ENCODE assay signal across 26 cellular contexts in the genomic region with DNA sequence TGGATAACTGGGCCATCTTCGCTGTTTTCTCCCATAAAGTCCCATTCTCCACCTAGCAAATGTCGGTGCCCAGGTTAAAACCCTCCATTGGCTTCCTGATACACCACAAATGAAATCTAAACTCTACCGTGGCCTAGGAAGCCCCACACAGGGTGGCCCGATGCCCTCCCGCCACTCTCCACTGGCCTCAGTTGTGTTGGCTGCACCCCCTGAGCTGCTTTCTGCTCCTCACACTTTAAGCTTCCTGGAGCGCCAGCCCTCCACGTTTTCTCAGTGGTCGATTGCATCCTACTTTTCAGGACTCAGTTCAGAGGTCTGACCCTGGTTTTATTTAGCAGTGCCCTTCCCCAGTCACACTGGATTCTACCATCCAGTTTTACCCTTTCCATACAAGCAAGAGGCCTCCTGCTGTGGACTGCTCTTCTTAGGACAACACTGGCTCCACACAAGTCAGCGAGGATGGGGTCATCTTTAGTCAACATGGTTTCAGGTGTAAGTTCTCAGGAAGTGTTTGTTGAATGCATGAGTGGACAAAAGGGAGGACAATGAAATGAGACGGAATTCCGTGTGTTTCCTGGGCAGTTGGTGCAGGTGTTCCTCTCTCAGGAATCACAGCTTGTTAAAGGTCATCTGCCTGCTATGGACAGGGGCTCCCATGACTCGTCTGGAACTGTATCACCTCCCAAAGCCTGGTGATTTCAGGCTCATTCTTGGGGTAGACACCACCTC.
DNase-seq lines count a peak whose midpoint lies in the region; ATAC-seq and TF ChIP-seq lines count a peak whose summit lies in the region.
"Had no signal": no experiment of that assay in that cellular context is flagged by ENCODE, and none has a peak within 500 bp of the region (broad histone marks: within the 10 kb centered on the region; RNA-seq: fewer than 3 reads in every experiment).

No MANE protein-coding gene starts in this region.

- H3K79me2 ChIP-seq in neural progenitor cell (ENCODE audit: low read depth) (no peaks in the 10 kb centered on the region), GM23248 (ENCODE audit: insufficient read depth) (no peaks in the 10 kb centered on the region)

- no peaks in the 10 kb centered on the region for H3K36me3 ChIP-seq in CD8-positive, alpha-beta memory T cell (ENCODE audit: insufficient read depth, low read length)
- H3K36me3 ChIP-seq in neural progenitor cell (peaks cover 11% of the 10 kb centered on the region), GM23248 (ENCODE audit: low read depth) (peaks cover 13% of the 10 kb centered on the region)

- no peak overlapping the region for H3K4me3 Mint-ChIP-seq in activated CD8-positive, alpha-beta memory T cell treated with anti-CD3 and anti-CD28 coated beads, Interleukin-2, amount 10 ng/mL, durations not matched to agents 7 days and 5 days
- no peak overlapping the region for H3K4me3 Mint-ChIP-seq in CD8-positive, alpha-beta memory T cell
- H3K4me3 Mint-ChIP-seq in activated T-helper 17 cell treated with anti-CD3 and anti-CD28 coated beads, Interleukin-2, amount 50 U/mL, for 72 hours = no peak overlapping the region
- H3K4me3 Mint-ChIP-seq in neural progenitor cell = no peak overlapping the region
- H3K4me3 Mint-ChIP-seq: IgD-negative memory B cell had no signal

- DNase-seq in activated CD8-positive, alpha-beta memory T cell treated with anti-CD3 and anti-CD28 coated beads, Interleukin-2, amount 10 ng/mL, durations not matched to agents 7 days and 5 days = peak; percentile 34
- DNase-seq in activated CD8-positive, alpha-beta memory T cell treated with anti-CD3 and anti-CD28 coated beads, Interleukin-2, amount 50 U/mL, for 4 hours = no peak
- DNase-seq in CD8-positive, alpha-beta memory T cell = no peak
- no peak for DNase-seq in neural progenitor cell (ENCODE audit: low spot score)
- DNase-seq in GM23248 = no peak
- DNase-seq in A172 (ENCODE audit: low spot score) = no peak
- DNase-seq in GM10248 (ENCODE audit: extremely low spot score) = no peak
- DNase-seq: activated CD4-positive, alpha-beta T cell treated with anti-CD3 and anti-CD28 coated beads, Interleukin-2, amount 50 U/mL, for 48 hours; activated T-cell treated with anti-CD3 and anti-CD28 coated beads for 4 hours; anterior cingulate cortex; BE2C; DMS79; GDM1; left colon; mesenchymal stem cell; NCI-H1092; NCI-H187 treated with DMSO at 0.1 percent for 48 hours; NCI-H524 treated with DMSO at 0.1 percent for 48 hours; NK-92 treated with Interleukin-12 subunit alpha and Interleukin-12 subunit beta, amount 100 ng/mL, for 24 hours; occipital lobe; PC-3; SHP77; transverse colon had no signal

- H3K4me1 Mint-ChIP-seq in activated CD8-positive, alpha-beta memory T cell treated with anti-CD3 and anti-CD28 coated beads, Interleukin-2, amount 10 ng/mL, durations not matched to agents 7 days and 5 days = peaks cover 6% of the 10 kb centered on the region
- peaks cover 3 to 7% (median 6%) of the 10 kb centered on the region in 3 donors for H3K4me1 Mint-ChIP-seq in CD8-positive, alpha-beta memory T cell
- no peaks in the 10 kb centered on the region for H3K4me1 Mint-ChIP-seq in activated T-helper 17 cell treated with anti-CD3 and anti-CD28 coated beads, Interleukin-2, amount 50 U/mL, for 72 hours
- peaks cover 16% of the 10 kb centered on the region for H3K4me1 Mint-ChIP-seq in neural progenitor cell

- H3K4me2 ChIP-seq in neural progenitor cell (no peak overlapping the region), GM23248 (ENCODE audit: unreplicated experiment) (no peak overlapping the region)

- no peak overlapping the region for H3K27ac ChIP-seq in CD8-positive, alpha-beta memory T cell (ENCODE audit: low read depth, low read length)
- H3K27ac ChIP-seq in neural progenitor cell (no peak overlapping the region), GM23248 (no peak overlapping the region)
- H3K27ac ChIP-seq: transverse colon, VCaP had no signal

- peaks cover 11% of the 10 kb centered on the region for H3K36me3 Mint-ChIP-seq in activated CD8-positive, alpha-beta memory T cell treated with anti-CD3 and anti-CD28 coated beads, Interleukin-2, amount 10 ng/mL, durations not matched to agents 7 days and 5 days
- peaks cover 0 to 45% (median 6%) of the 10 kb centered on the region in 3 donors for H3K36me3 Mint-ChIP-seq in CD8-positive, alpha-beta memory T cell
- H3K36me3 Mint-ChIP-seq in activated T-helper 17 cell treated with anti-CD3 and anti-CD28 coated beads, Interleukin-2, amount 50 U/mL, for 72 hours (ENCODE audit: low read depth) = peaks cover 42% of the 10 kb centered on the region
- H3K36me3 Mint-ChIP-seq in neural progenitor cell = peaks cover 2% of the 10 kb centered on the region
- H3K36me3 Mint-ChIP-seq: IgD-negative memory B cell had no signal

- POLR2A ChIA-PET in CD8-positive, alpha-beta memory T cell (lab: Charles Lee) = no interaction called here
- POLR2A ChIA-PET in GM10248 (lab: Yijun Ruan, JAX) = interaction anchor here (0.5 to 1.3 kb wide), 2 partner anchors 29 to 959 kb away, joined by 4 to 5 read pairs; no protein-coding TSS in a partner anchor

- no peaks in the 10 kb centered on the region for H3K27me3 ChIP-seq in CD8-positive, alpha-beta memory T cell (ENCODE audit: insufficient read depth, low read length, poor library complexity, severe bottlenecking)
- H3K27me3 ChIP-seq in neural progenitor cell (no peaks in the 10 kb centered on the region), GM23248 (replicated peaks; ENCODE audit: insufficient read depth) (no peaks in the 10 kb centered on the region)
- H3K27me3 ChIP-seq: BE2C, transverse colon had no signal

- no peaks in the 10 kb centered on the region for H3K27me3 Mint-ChIP-seq in activated CD8-positive, alpha-beta memory T cell treated with anti-CD3 and anti-CD28 coated beads, Interleukin-2, amount 10 ng/mL, durations not matched to agents 7 days and 5 days
- no peaks in the 10 kb centered on the region for H3K27me3 Mint-ChIP-seq in CD8-positive, alpha-beta memory T cell
- H3K27me3 Mint-ChIP-seq in activated T-helper 17 cell treated with anti-CD3 and anti-CD28 coated beads, Interleukin-2, amount 50 U/mL, for 72 hours = no peaks in the 10 kb centered on the region
- peaks cover 2% of the 10 kb centered on the region for H3K27me3 Mint-ChIP-seq in neural progenitor cell (ENCODE audit: insufficient read depth, low read depth)
- H3K27me3 Mint-ChIP-seq: IgD-negative memory B cell had no signal

- in situ Hi-C loops in GM23248 (cut with MboI) = loop anchor here (10.0 to 25.0 kb wide), 2 partner anchors 634 to 1251 kb away; a partner anchor contains a TSS

- H2AFZ ChIP-seq in neural progenitor cell (replicated peaks) (no peak overlapping the region), GM23248 (no peak overlapping the region)

- CTCF ChIA-PET in activated CD8-positive, alpha-beta memory T cell treated with anti-CD3 and anti-CD28 coated beads, Interleukin-2, amount 10 ng/mL, durations not matched to agents 7 days and 5 days (lab: Charles Lee) = interaction anchor here (0.9 to 1.3 kb wide), 4 partner anchors 7 to 277 kb away, joined by 3 to 4 read pairs (median 3); no protein-coding TSS in a partner anchor
- CTCF ChIA-PET in CD8-positive, alpha-beta memory T cell (lab: Charles Lee) = interaction anchor here (1.3 kb wide), 1 partner anchor 959 kb away, joined by 8 read pairs; no protein-coding TSS in a partner anchor
- CTCF ChIA-PET in GM10248 (lab: Yijun Ruan, JAX) = interaction anchor here (1.0 to 6.6 kb wide), 9 partner anchors 9 to 959 kb away, joined by 3 to 77 read pairs (median 4); no protein-coding TSS in a partner anchor

- no peaks in the 10 kb centered on the region for H3K9me3 Mint-ChIP-seq in activated CD8-positive, alpha-beta memory T cell treated with anti-CD3 and anti-CD28 coated beads, Interleukin-2, amount 10 ng/mL, durations not matched to agents 7 days and 5 days (ENCODE audit: low read depth)
- no peaks in the 10 kb centered on the region for H3K9me3 Mint-ChIP-seq in CD8-positive, alpha-beta memory T cell
- no peaks in the 10 kb centered on the region for H3K9me3 Mint-ChIP-seq in activated T-helper 17 cell treated with anti-CD3 and anti-CD28 coated beads, Interleukin-2, amount 50 U/mL, for 72 hours
- H3K9me3 Mint-ChIP-seq in neural progenitor cell = no peaks in the 10 kb centered on the region
- H3K9me3 Mint-ChIP-seq: IgD-negative memory B cell had no signal

- no peak overlapping the region for H3K27ac Mint-ChIP-seq in activated CD8-positive, alpha-beta memory T cell treated with anti-CD3 and anti-CD28 coated beads, Interleukin-2, amount 10 ng/mL, durations not matched to agents 7 days and 5 days
- peak overlapping the region in 5 of 8 donors; percentile 5 to 94 (median 55) for H3K27ac Mint-ChIP-seq in CD8-positive, alpha-beta memory T cell
- H3K27ac Mint-ChIP-seq in activated T-helper 17 cell treated with anti-CD3 and anti-CD28 coated beads, Interleukin-2, amount 50 U/mL, for 72 hours = peak overlapping the region; percentile 35
- peak overlapping the region; percentile 9 for H3K27ac Mint-ChIP-seq in neural progenitor cell

- no peaks in the 10 kb centered on the region for H3K9me2 ChIP-seq in GM23248 (ENCODE audit: insufficient read depth)

- peaks cover 7% of the 10 kb centered on the region for H3K4me1 ChIP-seq in CD8-positive, alpha-beta memory T cell (ENCODE audit: insufficient read depth, low read length)
- H3K4me1 ChIP-seq in neural progenitor cell = peaks cover 11% of the 10 kb centered on the region
- no peaks in the 10 kb centered on the region for H3K4me1 ChIP-seq in GM23248 (ENCODE audit: insufficient read depth)
- H3K4me1 ChIP-seq: BE2C had no signal

- WGBS in GM23248 (ENCODE audit: low coverage in 1 of 2, low lambda C conversion rate in 2 of 2, missing lambda C conversion rate in 2 of 2), 2 experiments = 83 to 87% methylated on average over 12 of the region's 12 CpGs

- peaks cover 8% of the 10 kb centered on the region for H4K20me1 ChIP-seq in neural progenitor cell (ENCODE audit: low read depth)
- no peaks in the 10 kb centered on the region for H4K20me1 ChIP-seq in GM23248 (ENCODE audit: insufficient read depth)

- H3K9me3 ChIP-seq in CD8-positive, alpha-beta memory T cell (ENCODE audit: low read length) = no peaks in the 10 kb centered on the region
- H3K9me3 ChIP-seq in neural progenitor cell (ENCODE audit: low read depth) (no peaks in the 10 kb centered on the region), GM23248 (ENCODE audit: low read depth) (no peaks in the 10 kb centered on the region)
- H3K9me3 ChIP-seq: BE2C, transverse colon had no signal

- no peak overlapping the region for H3K9ac ChIP-seq in neural progenitor cell
- H3K9ac ChIP-seq in GM23248 = no peak overlapping the region

- no peak for ATAC-seq in activated CD8-positive, alpha-beta memory T cell treated with anti-CD3 and anti-CD28 coated beads, Interleukin-2, amount 10 ng/mL, durations not matched to agents 7 days and 5 days
- no peak for ATAC-seq in activated T-helper 17 cell treated with anti-CD3 and anti-CD28 coated beads, Interleukin-2, amount 50 U/mL, for 72 hours (replicated peaks)
- ATAC-seq: left colon, PC-3 had no signal

- H3K4me3 ChIP-seq in CD8-positive, alpha-beta memory T cell (ENCODE audit: low read length) = no peak overlapping the region
- H3K4me3 ChIP-seq in neural progenitor cell = no peak overlapping the region
- no peak overlapping the region for H3K4me3 ChIP-seq in GM23248
- H3K4me3 ChIP-seq: transverse colon had no signal

- H3F3A ChIP-seq in neural progenitor cell (ENCODE audit: low read depth) (peaks cover 9% of the 10 kb centered on the region), GM23248 (ENCODE audit: insufficient read depth) (no peaks in the 10 kb centered on the region)

- TF ChIP-seq CTCF in neural progenitor cell (IDR thresholded peaks at IDR 0.05) (no peak), GM10248 (IDR thresholded peaks at IDR 0.05; ENCODE audit: control extremely low read depth, extremely low read depth, low read depth, missing control alignments) (no peak)
